ENCODE assay signal across 19 cellular contexts in the genomic region with DNA sequence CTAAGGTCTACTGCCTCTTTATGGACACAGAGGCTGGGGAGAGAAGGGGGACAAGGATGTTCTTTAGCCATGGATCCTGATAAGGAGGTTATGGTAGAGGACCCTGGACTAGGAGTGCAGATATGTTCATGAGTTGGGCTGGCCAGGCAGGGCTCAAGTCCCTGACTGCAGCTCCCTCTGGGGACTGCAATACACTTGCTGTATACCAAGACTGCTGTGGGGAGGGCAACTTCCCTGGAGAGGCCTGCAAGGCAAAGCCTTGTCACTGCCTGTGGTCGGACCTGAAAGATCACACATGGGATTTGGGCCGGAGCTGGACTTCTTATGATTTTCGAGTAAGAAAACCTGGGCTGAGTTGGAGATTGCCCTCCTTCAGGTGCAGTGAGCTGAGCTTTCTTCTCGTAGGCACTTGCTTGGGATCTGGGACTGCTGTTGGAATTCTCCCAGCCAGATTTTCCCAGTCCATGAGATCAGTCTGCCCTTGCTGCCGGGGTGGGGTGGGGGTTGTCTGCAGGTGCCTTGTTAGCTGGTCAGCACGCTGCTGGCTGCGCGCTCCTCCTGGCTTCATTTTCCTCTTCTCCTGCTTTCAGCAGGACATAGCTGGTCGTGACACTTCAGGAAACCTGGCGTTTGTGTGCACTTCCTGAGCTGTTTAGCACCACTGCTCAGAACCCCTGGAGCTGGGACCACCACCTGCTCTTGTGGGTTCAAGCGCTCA. TPM values are rescaled to one million over a fixed set of nuclear protein-coding genes. Genes with fewer than 3 reads are reported as not detected.
DNase-seq lines count a peak whose midpoint lies in the region; ATAC-seq, FAIRE-seq and TF ChIP-seq lines count a peak whose summit lies in the region.
"Had no signal": no experiment of that assay in that cellular context is flagged by ENCODE, and none has a peak within 500 bp of the region (broad histone marks: within the 10 kb centered on the region; RNA-seq: fewer than 3 reads in every experiment).

No MANE protein-coding gene starts in this region.

- no peak for TF ChIP-seq EP300 in H1 (IDR thresholded peaks at IDR 0.05; ENCODE audit: borderline replicate concordance in 1 of 2, low read depth in 2 of 2, low read length in 2 of 2)

- FAIRE-seq in H1 (lab: Jason Lieb, UNC) = no peak
- FAIRE-seq: H54, HTR-8/SVneo had no signal

- peaks cover 2% of the 10 kb centered on the region; the same call in 1 of the 2 replicates for H3K23me2 ChIP-seq in H1 (ENCODE audit: low read depth, low read length)

- H3K27ac ChIP-seq in H1 (ENCODE audit: low read depth, low read length) (no peak overlapping the region), neuronal stem cell (replicated peaks; ENCODE audit: low read length) (no peak overlapping the region)
- H3K27ac ChIP-seq: BLaER1 had no signal

- H3K23ac ChIP-seq in H1 (ENCODE audit: insufficient read length) (no peak overlapping the region), neuronal stem cell (ENCODE audit: low read depth, low read length, poor library complexity) (no peak overlapping the region)

- TF ChIP-seq CTCF in natural killer cell (IDR thresholded peaks at IDR 0.05) (no peak), H1 (IDR thresholded peaks at IDR 0.05; ENCODE audit: control extremely low read depth in 1 of 3, insufficient read depth in 1 of 3, low read depth in 1 of 3, low read length in 3 of 3) (no peak)

- H3K79me2 ChIP-seq in H1 (ENCODE audit: control insufficient read depth in 1 of 2, insufficient read depth in 2 of 2, low read length in 2 of 2) = no peaks in the 10 kb centered on the region

- H2BK20ac ChIP-seq in H1 (ENCODE audit: low read length) = no peak overlapping the region

- H3K4me1 ChIP-seq in H1 (replicated peaks in 1 of 4; ENCODE audit: control insufficient read depth in 3 of 4, insufficient read depth in 4 of 4, low read length in 3 of 4) = no peaks in the 10 kb centered on the region
- no peaks in the 10 kb centered on the region for H3K4me1 ChIP-seq in neuronal stem cell (ENCODE audit: control insufficient read depth in 2 of 2, insufficient read depth in 1 of 2, low read depth in 1 of 2, low read length in 2 of 2)

- no peak overlapping the region for H4K91ac ChIP-seq in H1 (replicated peaks; ENCODE audit: insufficient read length, low read length)
- H4K91ac ChIP-seq in neuronal stem cell (ENCODE audit: low read depth, low read length, poor library complexity) = no peak overlapping the region

- H3K9me3 Mint-ChIP-seq in natural killer cell treated with Interleukin-12 subunit alpha and Interleukin-12 subunit beta and Interleukin-15 and Interleukin-18, amount 100 ng/mL, for 72 hours = no peaks in the 10 kb centered on the region
- H3K9me3 Mint-ChIP-seq in natural killer cell = no peaks in the 10 kb centered on the region
- no peaks in the 10 kb centered on the region for H3K9me3 Mint-ChIP-seq in stimulated activated naive CD8-positive, alpha-beta T cell treated with anti-CD3 and anti-CD28 coated beads, Interleukin-15, amount 100 ng/mL, for 72 hours
- H3K9me3 Mint-ChIP-seq: CD14-positive monocyte; CD4-positive, alpha-beta memory T cell had no signal

- WGBS in H1 (ENCODE audit: extremely low coverage in 1 of 2, insufficient coverage in 1 of 2, insufficient read length in 1 of 2, insufficient replicate concordance in 2 of 2, low coverage in 1 of 2, low lambda C conversion rate in 2 of 2, missing lambda C conversion rate in 1 of 2), 2 experiments = 85% methylated on average over 11 of the region's 11 CpGs; no CpG with 5 or more reads in 1 of the 2 experiments
- no CpG with 5 or more reads among the region's 11 CpGs for WGBS in neuronal stem cell (ENCODE audit: extremely low coverage in 2 of 2, insufficient read length in 2 of 2, insufficient replicate concordance in 1 of 2), 2 donors

- H3K4me2 ChIP-seq in H1 (ENCODE audit: insufficient read depth in 1 of 2, low read depth in 2 of 2, low read length in 2 of 2) = no peak overlapping the region
- no peak overlapping the region for H3K4me2 ChIP-seq in neuronal stem cell (ENCODE audit: insufficient read depth, low read length, poor library complexity, severe bottlenecking)
- H3K4me2 ChIP-seq: BLaER1 had no signal

- no peak for DNase-seq in natural killer cell treated with Interleukin-12 subunit alpha and Interleukin-12 subunit beta and Interleukin-15 and Interleukin-18, amount 100 ng/mL, for 72 hours (ENCODE audit: low spot score)
- no peak for DNase-seq in natural killer cell
- no peak for DNase-seq in H1 (ENCODE audit: low read depth in 1 of 2, low spot score in 2 of 2)
- DNase-seq in neuronal stem cell (ENCODE audit: low spot score) = no peak
- DNase-seq in GM03348 (ENCODE audit: low spot score) = no peak
- DNase-seq in stimulated activated naive CD8-positive, alpha-beta T cell treated with anti-CD3 and anti-CD28 coated beads, Interleukin-15, amount 100 ng/mL, for 72 hours = no peak
- DNase-seq: 8988T; CD4-positive, alpha-beta memory T cell; DMS153; DMS79; GDM1; IMR-90 had no signal

- no peak overlapping the region for H4K8ac ChIP-seq in H1 (ENCODE audit: extremely low read depth, insufficient read depth, low read length)
- no peak overlapping the region for H4K8ac ChIP-seq in neuronal stem cell (ENCODE audit: low read depth, low read length)

- no peaks in the 10 kb centered on the region for H3K36me3 Mint-ChIP-seq in natural killer cell treated with Interleukin-12 subunit alpha and Interleukin-12 subunit beta and Interleukin-15 and Interleukin-18, amount 100 ng/mL, for 72 hours
- no peaks in the 10 kb centered on the region for H3K36me3 Mint-ChIP-seq in natural killer cell
- H3K36me3 Mint-ChIP-seq: CD14-positive monocyte; CD4-positive, alpha-beta memory T cell had no signal

- H3K4me1 Mint-ChIP-seq in natural killer cell treated with Interleukin-12 subunit alpha and Interleukin-12 subunit beta and Interleukin-15 and Interleukin-18, amount 100 ng/mL, for 72 hours (ENCODE audit: low read depth in 2 of 2) = no peaks in the 10 kb centered on the region
- no peaks in the 10 kb centered on the region for H3K4me1 Mint-ChIP-seq in natural killer cell
- H3K4me1 Mint-ChIP-seq in stimulated activated naive CD8-positive, alpha-beta T cell treated with anti-CD3 and anti-CD28 coated beads, Interleukin-15, amount 100 ng/mL, for 72 hours = no peaks in the 10 kb centered on the region
- H3K4me1 Mint-ChIP-seq: CD14-positive monocyte; CD4-positive, alpha-beta memory T cell had no signal

- no peak overlapping the region for H3K14ac ChIP-seq in H1 (ENCODE audit: insufficient read length)
- H3K14ac ChIP-seq in neuronal stem cell (ENCODE audit: low read length) = no peak overlapping the region

- H2BK15ac ChIP-seq in H1 (ENCODE audit: low read length) = no peak overlapping the region
- no peak overlapping the region for H2BK15ac ChIP-seq in neuronal stem cell (ENCODE audit: low read length)

- H2BK5ac ChIP-seq in H1 (ENCODE audit: low read depth, low read length) = no peak overlapping the region
- H2BK5ac ChIP-seq in neuronal stem cell (ENCODE audit: low read length) = no peak overlapping the region

- no peak overlapping the region for H3K27ac Mint-ChIP-seq in natural killer cell treated with Interleukin-12 subunit alpha and Interleukin-12 subunit beta and Interleukin-15 and Interleukin-18, amount 100 ng/mL, for 72 hours
- no peak overlapping the region for H3K27ac Mint-ChIP-seq in natural killer cell
- H3K27ac Mint-ChIP-seq in stimulated activated naive CD8-positive, alpha-beta T cell treated with anti-CD3 and anti-CD28 coated beads, Interleukin-15, amount 100 ng/mL, for 72 hours = no peak overlapping the region
- H3K27ac Mint-ChIP-seq: CD14-positive monocyte had no signal

- intact Hi-C loops in natural killer cell (cut with micrococcal nuclease) = no loop called here

- H3K9ac ChIP-seq in H1 (replicated peaks in 1 of 4; ENCODE audit: extremely low read depth in 1 of 4, low read depth in 3 of 4, low read length in 3 of 4) = no peak overlapping the region
- H3K9ac ChIP-seq in neuronal stem cell (ENCODE audit: low read depth, low read length, poor library complexity) = no peak overlapping the region
- H3K9ac ChIP-seq: BLaER1 had no signal

- CTCF ChIA-PET in H1 (lab: Charles Lee; ENCODE audit: partially characterized antibody) = interaction anchor here (0.5 to 1.5 kb wide), 7 partner anchors 8 to 1019 kb away, joined by 3 to 5 read pairs (median 3); no protein-coding TSS in a partner anchor

- no peaks in the 10 kb centered on the region for H3K9me3 ChIP-seq in H1 (ENCODE audit: insufficient read depth in 2 of 2, low read depth in 1 of 2, low read length in 1 of 2)
- H3K9me3 ChIP-seq in neuronal stem cell (replicated peaks in 1 of 2; ENCODE audit: control insufficient read depth in 2 of 2, insufficient read depth in 1 of 2, low read depth in 1 of 2, low read length in 2 of 2) = no peaks in the 10 kb centered on the region
- H3K9me3 ChIP-seq: BLaER1 had no signal

- H4K5ac ChIP-seq in H1 (ENCODE audit: insufficient read length, low read depth, low read length) = no peak overlapping the region

- H4K20me1 ChIP-seq in H1 (replicated peaks in 1 of 2; ENCODE audit: control insufficient read depth in 1 of 2, insufficient read depth in 2 of 2, low read length in 2 of 2) = no peaks in the 10 kb centered on the region
- H4K20me1 ChIP-seq: BLaER1 had no signal

- POLR2A ChIA-PET in H1 (lab: Charles Lee; ENCODE audit: partially characterized antibody) = no interaction called here

- H2BK12ac ChIP-seq in H1 (ENCODE audit: low read depth, low read length) (no peak overlapping the region), neuronal stem cell (ENCODE audit: low read length) (no peak overlapping the region)

- H3K36me3 ChIP-seq in H1 (ENCODE audit: control insufficient read depth in 2 of 4, insufficient read depth in 4 of 4, low read length in 3 of 4) (no peaks in the 10 kb centered on the region), neuronal stem cell (replicated peaks in 1 of 2; ENCODE audit: control insufficient read depth in 2 of 2, insufficient read depth in 2 of 2, low read length in 2 of 2) (no peaks in the 10 kb centered on the region)
- H3K36me3 ChIP-seq: BLaER1 had no signal

- H3K27me3 ChIP-seq in H1 (replicated peaks in 1 of 4; ENCODE audit: control insufficient read depth in 3 of 4, extremely low read depth in 1 of 4, insufficient read depth in 3 of 4, low read length in 3 of 4) = no peaks in the 10 kb centered on the region
- H3K27me3 ChIP-seq in neuronal stem cell (ENCODE audit: control insufficient read depth in 3 of 3, insufficient read depth in 3 of 3, low read depth in 1 of 3, low read length in 3 of 3) = peaks cover 0 to 2% (median 0%) of the 10 kb centered on the region in 3 experiments
- H3K27me3 ChIP-seq: BLaER1 had no signal

- H2BK120ac ChIP-seq in H1 (replicated peaks; ENCODE audit: low read depth, low read length) = no peak overlapping the region
- no peak overlapping the region for H2BK120ac ChIP-seq in neuronal stem cell (ENCODE audit: low read depth, low read length)

- ATAC-seq in natural killer cell treated with Interleukin-12 subunit alpha and Interleukin-12 subunit beta and Interleukin-15 and Interleukin-18, amount 100 ng/mL, for 72 hours = peak; percentile 18 to 20
- ATAC-seq in natural killer cell (no peak), GM18520 (IDR thresholded peaks at IDR 0.05; ENCODE audit: unreplicated experiment) (no peak)
- ATAC-seq in stimulated activated naive CD8-positive, alpha-beta T cell treated with anti-CD3 and anti-CD28 coated beads, Interleukin-15, amount 100 ng/mL, for 72 hours = no peak

- H2AK5ac ChIP-seq in H1 (ENCODE audit: low read depth, low read length) (no peak overlapping the region), neuronal stem cell (ENCODE audit: low read depth, low read length) (no peak overlapping the region)

- H3K4me3 ChIP-seq in H1 (ENCODE audit: extremely low read depth in 1 of 4, insufficient read depth in 2 of 4, low read depth in 3 of 4, low read length in 4 of 4) = no peak overlapping the region
- H3K4me3 ChIP-seq in neuronal stem cell (ENCODE audit: low read length in 2 of 2) = no peak overlapping the region
- H3K4me3 ChIP-seq: BLaER1 had no signal

- TF ChIP-seq POLR2A in H1 (IDR thresholded peaks at IDR 0.05; ENCODE audit: control extremely low read depth in 1 of 2, low read depth in 2 of 2, low read length in 2 of 2) = no peak

- no peak overlapping the region for H3K18ac ChIP-seq in H1 (ENCODE audit: extremely low read depth, low read length)
- H3K18ac ChIP-seq in neuronal stem cell (ENCODE audit: low read length) = peak overlapping the region; percentile 67

- no peak overlapping the region for H3K4ac ChIP-seq in H1 (replicated peaks; ENCODE audit: insufficient read length, low read depth, low read length)
- H3K4ac ChIP-seq in neuronal stem cell (ENCODE audit: low read length) = no peak overlapping the region

- TF ChIP-seq RAD21 in H1 (IDR thresholded peaks at IDR 0.05 in 1 of 2, conservative IDR thresholded peaks at IDR 0.05 in 1 of 2; ENCODE audit: low read depth in 2 of 2, low read length in 2 of 2) = no peak

- H2AFZ ChIP-seq in H1 (ENCODE audit: low read length) = peak overlapping the region; percentile 45; the same call in 1 of the 2 replicates
- H2AFZ ChIP-seq in neuronal stem cell (ENCODE audit: low read length) = no peak overlapping the region

- no peak overlapping the region for H3K56ac ChIP-seq in H1 (replicated peaks; ENCODE audit: insufficient read length, low read depth, low read length)

- H3K4me3 Mint-ChIP-seq in natural killer cell treated with Interleukin-12 subunit alpha and Interleukin-12 subunit beta and Interleukin-15 and Interleukin-18, amount 100 ng/mL, for 72 hours = no peak overlapping the region
- no peak overlapping the region for H3K4me3 Mint-ChIP-seq in natural killer cell
- no peak overlapping the region for H3K4me3 Mint-ChIP-seq in stimulated activated naive CD8-positive, alpha-beta T cell treated with anti-CD3 and anti-CD28 coated beads, Interleukin-15, amount 100 ng/mL, for 72 hours
- H3K4me3 Mint-ChIP-seq: CD14-positive monocyte; CD4-positive, alpha-beta memory T cell had no signal

- peaks cover 0 to 6% of the 10 kb centered on the region in 2 donors for H3K27me3 Mint-ChIP-seq in natural killer cell treated with Interleukin-12 subunit alpha and Interleukin-12 subunit beta and Interleukin-15 and Interleukin-18, amount 100 ng/mL, for 72 hours
- H3K27me3 Mint-ChIP-seq in natural killer cell (ENCODE audit: low read depth in 2 of 2) = peaks cover 9 to 10% of the 10 kb centered on the region in 2 donors
- H3K27me3 Mint-ChIP-seq in stimulated activated naive CD8-positive, alpha-beta T cell treated with anti-CD3 and anti-CD28 coated beads, Interleukin-15, amount 100 ng/mL, for 72 hours = peaks cover 7% of the 10 kb centered on the region

- H3K79me1 ChIP-seq in H1 (ENCODE audit: low read depth, low read length) = no peaks in the 10 kb centered on the region
- no peaks in the 10 kb centered on the region for H3K79me1 ChIP-seq in neuronal stem cell (ENCODE audit: low read depth, low read length)

RNA-seq across cellular contexts. Expression of a gene that starts 49.0 kb away (rescaled TPM):
- not detected for total RNA-seq in natural killer cell treated with Interleukin-12 subunit alpha and Interleukin-12 subunit beta and Interleukin-15 and Interleukin-18, amount 100 ng/mL, for 72 hours
- not detected for total RNA-seq in natural killer cell
- 0.78 and 1.2 TPM in 2 replicates for total RNA-seq in H1 (2021; fragmentation: NEBNext Ultra II Directional; extraction: Animal tissue kit (Norgen Biotek cat#: 25700))
- polyA plus RNA-seq in H1 (2011; rRNA removed) = 0.20 and 0.51 TPM in 2 replicates
- 0.27 TPM for polyA plus RNA-seq in H1 (2011; cell fraction: cytosol; rRNA removed)
- 0.29 TPM for polyA plus RNA-seq in H1 (2011; cell fraction: nucleus; rRNA removed)
- 0.41 to 0.98 TPM (median 0.50 TPM) in 4 replicates for polyA plus RNA-seq in H1 (2012, experiment 1 of 2)
- polyA plus RNA-seq in H1 (2012, experiment 2 of 2) = 0.03 TPM
- 0.61 TPM for polyA plus RNA-seq in H1 (2013, experiment 1 of 2)
- 0.83 TPM for polyA plus RNA-seq in H1 (2013, experiment 2 of 2)
- 1.7 and 2.2 TPM in 2 replicates for polyA minus RNA-seq in H1 (2011; rRNA and poly(A)+ RNA removed)
- 0.44 TPM for polyA minus RNA-seq in H1 (2011; cell fraction: cytosol; rRNA and poly(A)+ RNA removed)
- polyA minus RNA-seq in H1 (2011; cell fraction: nucleus; rRNA and poly(A)+ RNA removed) = 0.50 TPM
- polyA plus RNA-seq in neuronal stem cell (2013, experiment 1 of 2) = under 0.01 TPM
- polyA plus RNA-seq in neuronal stem cell (2013, experiment 2 of 2) = 0.01 TPM
- total RNA-seq: A673; CD4-positive, alpha-beta memory T cell; Daoy had no signal
- polyA plus RNA-seq: CD14-positive monocyte; CD4-positive, alpha-beta memory T cell had no signal

Comparison
In these comparisons a context has a peak if more than half of its experiments do, and no peak if none do; other contexts are left out.
1. ATAC-seq: peak in natural killer cell treated with Interleukin-12 subunit alpha and Interleukin-12 subunit beta and Interleukin-15 and Interleukin-18, amount 100 ng/mL, for 72 hours (2 of 2); none in natural killer cell (0 of 3), GM18520 (single experiment) and stimulated activated naive CD8-positive, alpha-beta T cell treated with anti-CD3 and anti-CD28 coated beads, Interleukin-15, amount 100 ng/mL, for 72 hours (single experiment).